ENCODE assay signal across 8 cellular contexts in the genomic region with DNA sequence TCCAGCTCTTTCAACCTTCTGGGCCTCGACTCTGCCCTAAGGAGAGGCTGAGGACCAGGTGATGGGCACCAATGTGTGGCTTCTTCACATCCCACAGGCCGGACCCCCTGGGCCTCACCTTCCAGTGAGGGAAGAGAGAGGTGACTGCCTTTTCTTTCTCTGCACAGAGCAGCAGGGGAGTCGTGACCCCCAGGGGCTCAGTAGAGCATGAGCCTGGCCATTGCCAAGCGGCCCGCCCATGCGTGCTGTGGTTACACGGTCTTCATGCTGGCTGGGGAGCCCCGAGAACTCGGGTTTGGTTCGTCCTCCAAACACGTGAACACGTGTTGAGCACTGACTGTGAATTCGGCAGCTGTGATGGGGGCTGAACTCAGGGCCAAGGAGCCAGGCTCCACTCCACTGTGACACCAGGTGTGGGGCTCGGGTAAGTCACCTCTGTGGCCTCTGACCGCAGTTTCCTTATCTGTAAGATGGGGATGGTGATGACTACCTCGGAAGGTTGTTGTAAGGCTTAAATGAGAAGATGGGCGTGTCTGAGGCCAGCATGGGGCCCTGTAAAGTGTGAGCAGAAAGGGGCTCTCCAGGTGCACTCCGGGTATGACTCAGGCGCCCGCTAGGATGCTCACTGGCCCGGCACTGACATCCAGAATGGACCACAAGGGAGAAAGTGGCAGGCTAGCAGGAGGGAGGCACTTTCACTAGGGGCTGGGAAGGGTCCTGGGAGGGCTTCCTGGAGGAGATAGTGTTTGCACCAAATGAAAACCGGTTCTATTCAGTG. TPM values are rescaled to one million over a fixed set of nuclear protein-coding genes. Genes with fewer than 3 reads are reported as not detected.
DNase-seq lines count a peak whose midpoint lies in the region; ATAC-seq lines count a peak whose summit lies in the region.

No MANE protein-coding gene starts in this region.

- DNase-seq in stimulated activated naive CD4-positive, alpha-beta T cell treated with Interleukin-2 at 50 U/mL for 16 hours (lab: John Stamatoyannopoulos, UW) = peak; percentile 89
- no peak for DNase-seq in stimulated activated naive CD4-positive, alpha-beta T cell (lab: John Stamatoyannopoulos, UW)
- DNase-seq in activated T-cell treated with anti-CD3 and anti-CD28 coated beads, Interleukin-2, amount 50 U/mL, for 4 hours = peak; percentile 47
- peak; percentile 31 for DNase-seq in stimulated activated CD8-positive, alpha-beta memory T cell treated with anti-CD3 and anti-CD28 coated beads, Interleukin-15, amount 100 ng/mL, for 1 hour (ENCODE audit: low read depth)
- DNase-seq in NCI-H748 treated with DMSO at 0.1 percent for 48 hours (lab: John Stamatoyannopoulos, UW) = no peak
- no peak for DNase-seq in NCI-H2171 treated with DMSO at 0.1 percent for 48 hours (lab: John Stamatoyannopoulos, UW)
- no peak for DNase-seq in inferior parietal cortex (ENCODE audit: extremely low spot score)

- H3K27me3 Mint-ChIP-seq in activated T-cell treated with anti-CD3 and anti-CD28 coated beads, Interleukin-2, amount 50 U/mL, for 4 hours (ENCODE audit: low read depth) = no peaks in the 10 kb centered on the region

- H3K4me3 Mint-ChIP-seq in activated T-cell treated with anti-CD3 and anti-CD28 coated beads, Interleukin-2, amount 50 U/mL, for 4 hours = peak overlapping the region; percentile 40

- H3K36me3 Mint-ChIP-seq in activated T-cell treated with anti-CD3 and anti-CD28 coated beads, Interleukin-2, amount 50 U/mL, for 4 hours (ENCODE audit: insufficient read depth) = no peaks in the 10 kb centered on the region

- H3K4me1 Mint-ChIP-seq in activated T-cell treated with anti-CD3 and anti-CD28 coated beads, Interleukin-2, amount 50 U/mL, for 4 hours (ENCODE audit: low read depth) = peaks cover 32% of the 10 kb centered on the region

- peak; percentile 90 for ATAC-seq in HG03520 (IDR thresholded peaks at IDR 0.05; ENCODE audit: unreplicated experiment)
- ATAC-seq in activated T-cell treated with anti-CD3 and anti-CD28 coated beads, Interleukin-2, amount 50 U/mL, for 4 hours = peak; percentile 87 to 92

- no peaks in the 10 kb centered on the region for H3K9me3 Mint-ChIP-seq in activated T-cell treated with anti-CD3 and anti-CD28 coated beads, Interleukin-2, amount 50 U/mL, for 4 hours

RNA-seq across cellular contexts. Expression of gene GRHPR, which starts 13.4 kb away (rescaled TPM):
- total RNA-seq in activated T-cell treated with anti-CD3 and anti-CD28 coated beads, Interleukin-2, amount 50 U/mL, for 4 hours = 10 to 100 TPM; 52.8 to 79.1 (median 64.4) TPM

RNA-seq across cellular contexts. Expression of gene ZBTB5, which starts 56.1 kb away (rescaled TPM):
- total RNA-seq in activated T-cell treated with anti-CD3 and anti-CD28 coated beads, Interleukin-2, amount 50 U/mL, for 4 hours = 1 to 10 TPM; 3.9 to 5.2 (median 5.2) TPM

Comparison
In these comparisons a context has a peak if more than half of its experiments do, and no peak if none do; other contexts are left out.
1. DNase-seq: peak in stimulated activated naive CD4-positive, alpha-beta T cell treated with Interleukin-2 at 50 U/mL for 16 hours (single experiment), activated T-cell treated with anti-CD3 and anti-CD28 coated beads, Interleukin-2, amount 50 U/mL, for 4 hours (single experiment) and stimulated activated CD8-positive, alpha-beta memory T cell treated with anti-CD3 and anti-CD28 coated beads, Interleukin-15, amount 100 ng/mL, for 1 hour (single experiment); none in stimulated activated naive CD4-positive, alpha-beta T cell (0 of 6), NCI-H748 treated with DMSO at 0.1 percent for 48 hours (single experiment), NCI-H2171 treated with DMSO at 0.1 percent for 48 hours (single experiment) and inferior parietal cortex (single experiment).